16 cellular contexts compared by ENCODE assay signal in genomic region chr7:14196555-14196954, GRCh38.
A peak's percentile ranks its signal among the peaks of the same experiment; 100 is the strongest.
DNase-seq lines count a peak whose midpoint lies in the region; ATAC-seq, FAIRE-seq and TF ChIP-seq lines count a peak whose summit lies in the region.
"Had no signal": no experiment of that assay in that cellular context is flagged by ENCODE, and none has a peak within 500 bp of the region (broad histone marks: within the 10 kb centered on the region; RNA-seq: fewer than 3 reads in every experiment).

No MANE protein-coding gene starts in this region.

- no peak for FAIRE-seq in bronchial epithelial cell (lab: Jason Lieb, UNC)

- H3K4me3 ChIP-seq in bronchial epithelial cell (ENCODE audit: low read depth, low read length): no peak overlapping the region
- H3K4me3 ChIP-seq: esophagus muscularis mucosa, MG63 had no signal

- no peaks in the 10 kb centered on the region for H3K36me3 ChIP-seq in bronchial epithelial cell (ENCODE audit: control insufficient read depth, insufficient read depth, low read length)
- H3K36me3 ChIP-seq: brain microvascular endothelial cell, esophagus muscularis mucosa, MG63, WERI-Rb-1 had no signal

- ATAC-seq in GM18870 (IDR thresholded peaks at IDR 0.05; ENCODE audit: unreplicated experiment) (no peak), HG02884 (IDR thresholded peaks at IDR 0.05; ENCODE audit: unreplicated experiment) (no peak), left lobe of liver (no peak)
- ATAC-seq: activated naive CD4-positive, alpha-beta T cell treated with anti-CD3 and anti-CD28 coated beads, Interleukin-2, amount 50 U/mL, for 72 hours had no signal

- no peaks in the 10 kb centered on the region for H3K27me3 ChIP-seq in bronchial epithelial cell (ENCODE audit: control insufficient read depth, insufficient read depth, low read length)
- H3K27me3 ChIP-seq: brain microvascular endothelial cell, esophagus muscularis mucosa, MG63 had no signal

- TF ChIP-seq CTCF in bronchial epithelial cell (IDR thresholded peaks at IDR 0.05; ENCODE audit: insufficient read depth, low read length, severe bottlenecking): no peak

- DNase-seq in AG08395 (ENCODE audit: low spot score) (peak; percentile 12), LHCN-M2 (ENCODE audit: low read depth) (peak; percentile 83), bronchial epithelial cell (ENCODE audit: low read depth) (peak; percentile 95), kidney glomerular epithelial cell (lab: John Stamatoyannopoulos, UW) (peak; percentile 8), NOMO-1 treated with DMSO at 0.1 percent for 48 hours (lab: John Stamatoyannopoulos, UW; ENCODE audit: unreplicated experiment) (no peak), left lobe of liver (ENCODE audit: low spot score) (no peak)
- DNase-seq: activated CD4-positive, alpha-beta T cell treated with anti-CD3 and anti-CD28 coated beads, Interleukin-2, amount 50 U/mL, for 48 hours; activated T-cell treated with anti-CD3 and anti-CD28 coated beads, Interleukin-2, amount 50 U/mL, for 1 hour; DMS79 treated with DMSO at 0.1 percent for 48 hours; MG63; WERI-Rb-1 had no signal

Comparison
In these comparisons a context has a peak if more than half of its experiments do, and no peak if none do; other contexts are left out.
1. DNase-seq: peak in AG08395 (single experiment), LHCN-M2 (single experiment), bronchial epithelial cell (single experiment) and kidney glomerular epithelial cell (single experiment); none in NOMO-1 treated with DMSO at 0.1 percent for 48 hours (single experiment) and left lobe of liver (single experiment).